Comparison of ENCODE assay signal across 8 cellular contexts in the genomic region with DNA sequence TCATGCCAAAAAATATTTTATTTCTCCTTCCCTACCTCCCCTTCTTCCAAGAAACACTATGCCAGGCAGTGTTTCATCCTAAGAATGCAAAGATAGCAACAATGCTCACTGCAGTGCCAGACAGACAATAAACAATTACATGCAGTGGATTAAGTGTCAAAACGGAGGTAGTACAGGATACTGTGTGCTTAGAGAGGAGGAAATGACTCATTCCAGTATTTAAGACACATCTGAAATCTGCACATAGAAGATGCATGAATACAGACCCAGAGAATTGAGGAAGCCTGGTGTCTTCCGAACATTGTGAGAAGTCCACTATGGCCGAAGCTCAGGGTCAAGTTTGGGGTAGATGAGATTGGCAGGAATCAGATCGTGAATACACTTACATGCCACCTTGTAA.
DNase-seq lines count a peak whose midpoint lies in the region; ATAC-seq, FAIRE-seq and TF ChIP-seq lines count a peak whose summit lies in the region.

No MANE protein-coding gene starts in this region.

- H3K79me2 ChIP-seq in keratinocyte (ENCODE audit: control insufficient read depth, insufficient read depth, low read length) (no peaks in the 10 kb centered on the region), hepatocyte (no peaks in the 10 kb centered on the region)

- peak overlapping the region; percentile 52 for H3K27ac ChIP-seq in CD8-positive, alpha-beta memory T cell (ENCODE audit: low read depth, low read length)
- H3K27ac ChIP-seq in keratinocyte (ENCODE audit: control insufficient read depth, insufficient read depth, low read length) (peak overlapping the region; percentile 67), hepatocyte (no peak overlapping the region)

- H3K4me3 ChIP-seq in CD8-positive, alpha-beta memory T cell (ENCODE audit: low read length), result no peak overlapping the region
- H3K4me3 ChIP-seq in keratinocyte (ENCODE audit: control insufficient read depth in 2 of 3, extremely low read depth in 1 of 3, insufficient read depth in 2 of 3, low read depth in 1 of 3, low read length in 3 of 3) (peak overlapping the region in 2 of 3 experiments; percentile 29 to 51), hepatocyte (no peak overlapping the region)

- peak; percentile 94 for FAIRE-seq in keratinocyte (lab: Jason Lieb, UNC)

- H3K9me2 ChIP-seq in hepatocyte (replicated peaks; ENCODE audit: insufficient read depth), result no peaks in the 10 kb centered on the region

- POLR2A ChIA-PET in CD8-positive, alpha-beta memory T cell (lab: Charles Lee), result interaction anchor here (0.9 to 1.6 kb wide), 4 partner anchors 8 to 30 kb away, joined by 3 to 7 read pairs (median 4); no protein-coding TSS in a partner anchor

- peak in 1 of 5 donors; percentile 34 for DNase-seq in CD8-positive, alpha-beta memory T cell
- DNase-seq in T-helper 22 cell (ENCODE audit: low read depth) (peak; percentile 11), keratinocyte (ENCODE audit: low read depth, low spot score) (peak; percentile 11), iPS-NIHi7 (ENCODE audit: extremely low spot score) (no peak), HuH-7.5 (ENCODE audit: low spot score) (no peak), hepatocyte (ENCODE audit: low spot score) (no peak)

- 62% methylated on average over 4 of the region's 4 CpGs for WGBS in hepatocyte (ENCODE audit: low lambda C conversion rate, missing lambda C conversion rate)

- TF ChIP-seq CTCF in keratinocyte (optimal IDR thresholded peaks at IDR 0.05 in 1 of 3, IDR thresholded peaks at IDR 0.05 in 1 of 3, conservative IDR thresholded peaks at IDR 0.05 in 1 of 3; ENCODE audit: extremely low read depth in 1 of 3, insufficient read depth in 2 of 3, low read length in 3 of 3) (no peak), hepatocyte (IDR thresholded peaks at IDR 0.05; ENCODE audit: poor library complexity) (no peak)

- no peak overlapping the region for H3K9ac ChIP-seq in keratinocyte (ENCODE audit: control insufficient read depth, extremely low read depth, insufficient read depth, low read length)

- peak overlapping the region; percentile 20 to 80 (median 60) for H3K4me3 Mint-ChIP-seq in CD8-positive, alpha-beta memory T cell

- H3K9me1 ChIP-seq in keratinocyte (ENCODE audit: control insufficient read depth, extremely low read depth, insufficient read depth, low read length), result no peaks in the 10 kb centered on the region

- no peaks in the 10 kb centered on the region for H3K9me3 Mint-ChIP-seq in CD8-positive, alpha-beta memory T cell

- dilution Hi-C loops in keratinocyte (cut with MboI; ENCODE audit: extremely low pct_ligation_motif_present, low sequenced_read_pairs), result no loop called here

- no peaks in the 10 kb centered on the region for H3K27me3 Mint-ChIP-seq in CD8-positive, alpha-beta memory T cell

- H2AFZ ChIP-seq in keratinocyte (ENCODE audit: control insufficient read depth, low read length), result no peak overlapping the region
- no peak overlapping the region for H2AFZ ChIP-seq in hepatocyte

- no peaks in the 10 kb centered on the region for H3K27me3 ChIP-seq in CD8-positive, alpha-beta memory T cell (ENCODE audit: insufficient read depth, low read length, poor library complexity, severe bottlenecking)
- H3K27me3 ChIP-seq in keratinocyte (ENCODE audit: control insufficient read depth, extremely low read depth, insufficient read depth, low read length) (no peaks in the 10 kb centered on the region), hepatocyte (no peaks in the 10 kb centered on the region)

- peaks cover 40% of the 10 kb centered on the region for H3K4me1 ChIP-seq in CD8-positive, alpha-beta memory T cell (ENCODE audit: insufficient read depth, low read length)
- H3K4me1 ChIP-seq in keratinocyte (ENCODE audit: control insufficient read depth, extremely low read depth, insufficient read depth, low read length) (peaks cover 40% of the 10 kb centered on the region), hepatocyte (ENCODE audit: insufficient read depth) (no peaks in the 10 kb centered on the region)

- peaks cover 7 to 15% (median 9%) of the 10 kb centered on the region in 3 donors for H3K36me3 Mint-ChIP-seq in CD8-positive, alpha-beta memory T cell

- no peaks in the 10 kb centered on the region for H3K36me3 ChIP-seq in CD8-positive, alpha-beta memory T cell (ENCODE audit: insufficient read depth, low read length)
- H3K36me3 ChIP-seq in keratinocyte (ENCODE audit: control insufficient read depth in 2 of 2, extremely low read depth in 1 of 2, insufficient read depth in 2 of 2, low read length in 2 of 2), result peaks cover 6 to 7% of the 10 kb centered on the region in 2 experiments
- H3K36me3 ChIP-seq in hepatocyte (replicated peaks; ENCODE audit: insufficient read depth, low read depth), result no peaks in the 10 kb centered on the region

- peak overlapping the region; percentile 72 for H3K4me2 ChIP-seq in keratinocyte (ENCODE audit: control insufficient read depth, extremely low read depth, insufficient read depth, low read depth, low read length)
- H3K4me2 ChIP-seq in hepatocyte, result no peak overlapping the region

- peak overlapping the region; percentile 64 to 95 (median 80) for H3K27ac Mint-ChIP-seq in CD8-positive, alpha-beta memory T cell

- peak; percentile 46 for ATAC-seq in GM19397 (IDR thresholded peaks at IDR 0.05; ENCODE audit: unreplicated experiment)
- ATAC-seq in HG03342 (IDR thresholded peaks at IDR 0.05; ENCODE audit: unreplicated experiment), result peak; percentile 58

- no peaks in the 10 kb centered on the region for H4K20me1 ChIP-seq in keratinocyte (ENCODE audit: control insufficient read depth, extremely low read depth, insufficient read depth, low read length)
- H4K20me1 ChIP-seq in hepatocyte (ENCODE audit: insufficient read depth, poor library complexity, severe bottlenecking), result no peaks in the 10 kb centered on the region

- CTCF ChIA-PET in CD8-positive, alpha-beta memory T cell (lab: Charles Lee), result interaction anchor here (1.8 to 2.3 kb wide), 2 partner anchors 8 to 17 kb away, joined by 6 to 8 read pairs; no protein-coding TSS in a partner anchor

- H3K9me3 ChIP-seq in CD8-positive, alpha-beta memory T cell (ENCODE audit: low read length), result no peaks in the 10 kb centered on the region
- no peaks in the 10 kb centered on the region for H3K9me3 ChIP-seq in keratinocyte (ENCODE audit: control insufficient read depth, low read depth, low read length)
- H3K9me3 ChIP-seq in hepatocyte (ENCODE audit: low read depth), result no peaks in the 10 kb centered on the region

- peaks cover 60 to 80% (median 74%) of the 10 kb centered on the region in 3 donors for H3K4me1 Mint-ChIP-seq in CD8-positive, alpha-beta memory T cell

Comparison
In these comparisons a context has a peak if more than half of its experiments do, and no peak if none do; other contexts are left out.
1. DNase-seq: peak in T-helper 22 cell (single experiment) and keratinocyte (single experiment); none in iPS-NIHi7 (single experiment), HuH-7.5 (single experiment) and hepatocyte (single experiment).
2. H3K4me3 ChIP-seq: peak in keratinocyte (2 of 3); none in CD8-positive, alpha-beta memory T cell (single experiment) and hepatocyte (single experiment).